ENCODE assay signal across 8 cellular contexts in the genomic region with DNA sequence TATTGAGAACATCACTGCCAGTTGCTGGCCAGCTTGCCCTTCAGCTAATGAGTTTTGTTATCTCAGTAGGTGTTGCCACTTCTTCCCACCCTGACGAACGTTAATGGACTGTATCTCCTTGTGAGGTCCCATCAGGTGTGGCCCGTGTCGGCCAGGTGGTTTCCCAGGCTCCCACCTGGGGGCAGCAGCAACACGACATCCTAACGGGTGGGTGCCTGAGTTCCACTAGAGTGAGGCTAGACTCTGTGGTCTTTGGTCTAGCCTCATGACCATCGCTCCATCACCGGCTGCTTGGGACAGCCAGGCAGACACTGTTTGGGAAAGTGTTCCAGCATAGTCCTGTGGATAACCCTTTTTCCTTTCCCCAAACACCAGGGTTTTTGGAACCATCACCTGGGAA. TPM values are rescaled to one million over a fixed set of nuclear protein-coding genes. Genes with fewer than 3 reads are reported as not detected.
DNase-seq lines count a peak whose midpoint lies in the region; ATAC-seq and TF ChIP-seq lines count a peak whose summit lies in the region.

No MANE protein-coding gene starts in this region.

- no peaks in the 10 kb centered on the region for H3K36me3 Mint-ChIP-seq in T-cell

- intact Hi-C loops in heart right ventricle (cut with DNase I), result loop anchor here in 8 of 10 donors (2.0 to 10.0 kb wide), 4 partner anchors 36 to 159 kb away; no protein-coding TSS in a partner anchor
- intact Hi-C loops in left cardiac atrium (cut with DNase I), result loop anchor here (2.0 to 10.0 kb wide), 2 partner anchors 41 to 159 kb away; no protein-coding TSS in a partner anchor
- intact Hi-C loops in lower lobe of right lung (cut with DNase I), result no loop called here
- intact Hi-C loops in upper lobe of right lung (cut with DNase I), result no loop called here

- no peaks in the 10 kb centered on the region for H3K27me3 Mint-ChIP-seq in T-cell

- H3K27ac ChIP-seq in heart right ventricle (peak overlapping the region in 9 of 10 donors; percentile 74 to 97 (median 94)), lower lobe of right lung (peak overlapping the region; percentile 94), upper lobe of right lung (peak overlapping the region; percentile 88)

- H3K27me3 ChIP-seq in heart right ventricle (no peaks in the 10 kb centered on the region), lower lobe of right lung (ENCODE audit: low read depth) (no peaks in the 10 kb centered on the region), upper lobe of right lung (no peaks in the 10 kb centered on the region)

- H3K36me3 ChIP-seq in heart right ventricle (no peaks in the 10 kb centered on the region), lower lobe of right lung (no peaks in the 10 kb centered on the region), upper lobe of right lung (no peaks in the 10 kb centered on the region)

- peaks cover 59 to 62% (median 61%) of the 10 kb centered on the region in 3 donors for H3K4me1 Mint-ChIP-seq in T-cell

- DNase-seq in heart right ventricle (peak in 1 of 2 donors; percentile 14), left cardiac atrium (no peak), T-cell (no peak), lower lobe of right lung (no peak), upper lobe of right lung (no peak), AG08395 (ENCODE audit: low spot score) (no peak)

- H3K9me3 ChIP-seq in heart right ventricle (no peaks in the 10 kb centered on the region), lower lobe of right lung (no peaks in the 10 kb centered on the region), upper lobe of right lung (no peaks in the 10 kb centered on the region)

- H3K4me3 Mint-ChIP-seq in T-cell, result peak overlapping the region; percentile 74 to 93 (median 83)

- H3K27ac Mint-ChIP-seq in T-cell, result peak overlapping the region; percentile 81 to 88

- H3K9me3 Mint-ChIP-seq in T-cell, result no peaks in the 10 kb centered on the region

- ATAC-seq in heart right ventricle (no peak), left cardiac atrium (no peak), T-cell (replicated peaks in 1 of 4) (no peak), lower lobe of right lung (no peak), upper lobe of right lung (no peak), HG03196 (IDR thresholded peaks at IDR 0.05; ENCODE audit: unreplicated experiment) (no peak), HG03457 (IDR thresholded peaks at IDR 0.05; ENCODE audit: unreplicated experiment) (no peak)

- WGBS in heart right ventricle, 2 donors, result 73 to 81% methylated on average over 8 of the region's 8 CpGs

- peak overlapping the region in 5 of 10 donors; percentile 75 to 94 (median 88) for H3K4me3 ChIP-seq in heart right ventricle
- no peak overlapping the region for H3K4me3 ChIP-seq in lower lobe of right lung
- no peak overlapping the region for H3K4me3 ChIP-seq in upper lobe of right lung

- POLR2A ChIA-PET in T-cell (lab: Charles Lee), result no interaction called here

- H3K4me1 ChIP-seq in heart right ventricle (peaks cover 0 to 40% (median 27%) of the 10 kb centered on the region in 9 donors), lower lobe of right lung (peaks cover 5% of the 10 kb centered on the region), upper lobe of right lung (no peaks in the 10 kb centered on the region)

- TF ChIP-seq CTCF in heart right ventricle (IDR thresholded peaks at IDR 0.05), result no peak
- no peak for TF ChIP-seq CTCF in lower lobe of right lung (IDR thresholded peaks at IDR 0.05)
- TF ChIP-seq CTCF in upper lobe of right lung (IDR thresholded peaks at IDR 0.05), result no peak

- CTCF ChIA-PET in T-cell (lab: Charles Lee), result interaction anchor here (0.6 to 0.9 kb wide), 3 partner anchors 42 to 336 kb away, joined by 3 to 6 read pairs (median 4); no protein-coding TSS in a partner anchor

RNA-seq across cellular contexts. Expression of a gene that starts 45.6 kb away (rescaled TPM):
- total RNA-seq in heart right ventricle (10 to 100 TPM; 38.4 to 49.1 (median 44.2) TPM), left cardiac atrium (10 to 100 TPM; 30.4 to 39.2 TPM), T-cell (10 to 100 TPM; 35.7 to 42.9 (median 36.0) TPM), lower lobe of right lung (35.7 TPM), upper lobe of right lung (31.7 TPM)
- 10 to 100 TPM; 36.2 to 46.6 TPM for polyA plus RNA-seq in heart right ventricle

RNA-seq across cellular contexts. Expression of a gene that starts 50.7 kb away (rescaled TPM):
- total RNA-seq in heart right ventricle, result 10 to 100 TPM; 45.7 to 95.9 (median 76.2) TPM
- 10 to 100 TPM; 30.4 to 54.7 TPM for polyA plus RNA-seq in heart right ventricle
- 10 to 100 TPM; 49.7 to 50.9 TPM for total RNA-seq in left cardiac atrium
- total RNA-seq in T-cell, result 10 to 100 TPM; 61.5 to 78.1 (median 72.5) TPM
- 89.5 TPM for total RNA-seq in lower lobe of right lung
- total RNA-seq in upper lobe of right lung, result 81.6 TPM

Comparison
In these comparisons a context has a peak if more than half of its experiments do, and no peak if none do; other contexts are left out.
1. intact Hi-C loops: an anchor here in heart right ventricle (2.0 to 10.0 kb wide) and left cardiac atrium (2.0 to 10.0 kb wide); none called in lower lobe of right lung and upper lobe of right lung.